In the genomic region with DNA sequence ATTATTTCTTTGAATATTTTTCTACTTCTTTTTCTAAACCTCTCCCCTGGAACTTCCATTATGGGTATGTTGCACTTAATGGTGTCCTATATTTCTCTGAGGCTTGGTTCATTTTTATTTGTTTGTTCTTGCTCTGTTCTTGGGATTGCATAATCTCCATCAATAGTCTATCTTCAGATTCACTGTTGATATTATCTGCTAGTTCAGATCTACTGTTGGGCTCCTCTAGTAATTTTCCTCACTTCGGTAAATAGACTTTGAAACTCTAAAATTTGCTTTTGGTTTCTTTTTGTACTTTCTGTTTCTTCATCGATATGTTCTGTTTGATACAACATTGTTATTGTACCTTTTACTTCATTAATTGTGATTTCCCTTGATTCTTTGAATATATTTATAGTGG, we compare ENCODE assay signal across 2 cellular contexts.
TF ChIP-seq lines count a peak whose summit lies in the region.

No MANE protein-coding gene starts in this region.

TF ChIP-seq in IMR-90, 13 proteins besides CTCF, POLR2A, EP300 and RAD21:
- TF ChIP-seq CEBPB (IDR thresholded peaks at IDR 0.05; ENCODE audit: low read depth, low read length) (peak; percentile 51; the same call in 1 of the 2 replicates), MAFK (IDR thresholded peaks at IDR 0.05; ENCODE audit: low read depth, low read length) (no peak)

TF ChIP-seq in liver, 16 proteins besides CTCF, POLR2A, EP300 and RAD21 (continued from another document):
- TF ChIP-seq, protein P1, sequence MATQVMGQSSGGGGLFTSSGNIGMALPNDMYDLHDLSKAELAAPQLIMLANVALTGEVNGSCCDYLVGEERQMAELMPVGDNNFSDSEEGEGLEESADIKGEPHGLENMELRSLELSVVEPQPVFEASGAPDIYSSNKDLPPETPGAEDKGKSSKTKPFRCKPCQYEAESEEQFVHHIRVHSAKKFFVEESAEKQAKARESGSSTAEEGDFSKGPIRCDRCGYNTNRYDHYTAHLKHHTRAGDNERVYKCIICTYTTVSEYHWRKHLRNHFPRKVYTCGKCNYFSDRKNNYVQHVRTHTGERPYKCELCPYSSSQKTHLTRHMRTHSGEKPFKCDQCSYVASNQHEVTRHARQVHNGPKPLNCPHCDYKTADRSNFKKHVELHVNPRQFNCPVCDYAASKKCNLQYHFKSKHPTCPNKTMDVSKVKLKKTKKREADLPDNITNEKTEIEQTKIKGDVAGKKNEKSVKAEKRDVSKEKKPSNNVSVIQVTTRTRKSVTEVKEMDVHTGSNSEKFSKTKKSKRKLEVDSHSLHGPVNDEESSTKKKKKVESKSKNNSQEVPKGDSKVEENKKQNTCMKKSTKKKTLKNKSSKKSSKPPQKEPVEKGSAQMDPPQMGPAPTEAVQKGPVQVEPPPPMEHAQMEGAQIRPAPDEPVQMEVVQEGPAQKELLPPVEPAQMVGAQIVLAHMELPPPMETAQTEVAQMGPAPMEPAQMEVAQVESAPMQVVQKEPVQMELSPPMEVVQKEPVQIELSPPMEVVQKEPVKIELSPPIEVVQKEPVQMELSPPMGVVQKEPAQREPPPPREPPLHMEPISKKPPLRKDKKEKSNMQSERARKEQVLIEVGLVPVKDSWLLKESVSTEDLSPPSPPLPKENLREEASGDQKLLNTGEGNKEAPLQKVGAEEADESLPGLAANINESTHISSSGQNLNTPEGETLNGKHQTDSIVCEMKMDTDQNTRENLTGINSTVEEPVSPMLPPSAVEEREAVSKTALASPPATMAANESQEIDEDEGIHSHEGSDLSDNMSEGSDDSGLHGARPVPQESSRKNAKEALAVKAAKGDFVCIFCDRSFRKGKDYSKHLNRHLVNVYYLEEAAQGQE (IDR thresholded peaks at IDR 0.05), result no peak
- no peak for TF ChIP-seq EGR1 (IDR thresholded peaks at IDR 0.05; ENCODE audit: low read depth in 2 of 2)
- TF ChIP-seq HNF4A (conservative IDR thresholded peaks at IDR 0.05), result peak; percentile 32 to 52
- TF ChIP-seq, protein P2, sequence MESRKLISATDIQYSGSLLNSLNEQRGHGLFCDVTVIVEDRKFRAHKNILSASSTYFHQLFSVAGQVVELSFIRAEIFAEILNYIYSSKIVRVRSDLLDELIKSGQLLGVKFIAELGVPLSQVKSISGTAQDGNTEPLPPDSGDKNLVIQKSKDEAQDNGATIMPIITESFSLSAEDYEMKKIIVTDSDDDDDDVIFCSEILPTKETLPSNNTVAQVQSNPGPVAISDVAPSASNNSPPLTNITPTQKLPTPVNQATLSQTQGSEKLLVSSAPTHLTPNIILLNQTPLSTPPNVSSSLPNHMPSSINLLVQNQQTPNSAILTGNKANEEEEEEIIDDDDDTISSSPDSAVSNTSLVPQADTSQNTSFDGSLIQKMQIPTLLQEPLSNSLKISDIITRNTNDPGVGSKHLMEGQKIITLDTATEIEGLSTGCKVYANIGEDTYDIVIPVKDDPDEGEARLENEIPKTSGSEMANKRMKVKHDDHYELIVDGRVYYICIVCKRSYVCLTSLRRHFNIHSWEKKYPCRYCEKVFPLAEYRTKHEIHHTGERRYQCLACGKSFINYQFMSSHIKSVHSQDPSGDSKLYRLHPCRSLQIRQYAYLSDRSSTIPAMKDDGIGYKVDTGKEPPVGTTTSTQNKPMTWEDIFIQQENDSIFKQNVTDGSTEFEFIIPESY (IDR thresholded peaks at IDR 0.05), result no peak
- TF ChIP-seq HNF4G (IDR thresholded peaks at IDR 0.05), result no peak
- TF ChIP-seq TAF1 (conservative IDR thresholded peaks at IDR 0.05), result no peak
- TF ChIP-seq NR2F2 (IDR thresholded peaks at IDR 0.05), result no peak
- no peak for TF ChIP-seq FOXA2 (IDR thresholded peaks at IDR 0.05)
- no peak for TF ChIP-seq YY1 (IDR thresholded peaks at IDR 0.05)
- TF ChIP-seq, protein P3, sequence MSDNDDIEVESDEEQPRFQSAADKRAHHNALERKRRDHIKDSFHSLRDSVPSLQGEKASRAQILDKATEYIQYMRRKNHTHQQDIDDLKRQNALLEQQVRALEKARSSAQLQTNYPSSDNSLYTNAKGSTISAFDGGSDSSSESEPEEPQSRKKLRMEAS (IDR thresholded peaks at IDR 0.05), result no peak
- TF ChIP-seq, protein P4, sequence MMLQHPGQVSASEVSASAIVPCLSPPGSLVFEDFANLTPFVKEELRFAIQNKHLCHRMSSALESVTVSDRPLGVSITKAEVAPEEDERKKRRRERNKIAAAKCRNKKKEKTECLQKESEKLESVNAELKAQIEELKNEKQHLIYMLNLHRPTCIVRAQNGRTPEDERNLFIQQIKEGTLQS (IDR thresholded peaks at IDR 0.05), result peak; percentile 22
- no peak for TF ChIP-seq JUND (IDR thresholded peaks at IDR 0.05)
- no peak for TF ChIP-seq RXRA (IDR thresholded peaks at IDR 0.05)
- TF ChIP-seq FOXA1 (IDR thresholded peaks at IDR 0.05), result no peak
- peak; percentile 21 for TF ChIP-seq SP1 (IDR thresholded peaks at IDR 0.05)
